ENCODE assay signal across 1 cellular context in the genomic region with DNA sequence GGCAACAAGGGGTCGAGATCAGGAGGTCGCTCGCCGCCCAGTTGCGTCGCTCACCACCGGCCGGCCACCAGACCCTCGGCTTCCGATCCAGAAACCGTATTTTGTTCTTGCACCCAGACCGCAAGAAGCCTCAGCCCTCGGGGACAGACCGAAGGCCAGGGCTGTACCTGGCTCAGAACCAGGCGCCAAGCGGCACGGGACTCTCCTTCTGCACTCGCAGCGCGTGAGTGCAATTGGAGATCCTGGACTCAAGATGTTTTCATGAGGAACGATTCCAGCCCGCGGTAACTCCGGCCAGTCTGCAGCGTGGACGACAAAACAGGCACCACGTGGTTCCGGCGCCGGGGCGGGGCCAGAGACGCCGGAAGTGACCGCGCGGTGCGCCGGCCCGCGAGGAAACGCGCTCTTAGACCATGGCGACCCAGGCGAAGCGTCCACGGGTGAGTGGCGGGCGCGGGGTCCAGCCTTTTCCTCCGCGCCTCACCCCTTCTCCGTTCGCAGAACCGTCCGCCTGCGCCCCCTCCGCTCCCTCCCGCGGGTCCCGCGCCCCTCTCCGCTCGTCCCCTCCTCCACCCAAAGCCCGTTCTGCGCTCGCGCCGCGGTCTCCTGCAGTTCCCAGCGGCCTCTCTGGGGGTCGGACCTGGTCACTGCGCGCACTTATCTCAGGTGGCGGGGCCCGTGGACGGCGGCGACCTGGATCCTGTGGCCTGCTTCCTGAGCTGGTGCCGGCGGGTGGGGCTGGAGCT.
TF ChIP-seq lines count a peak whose summit lies in the region.

A gene with protein sequence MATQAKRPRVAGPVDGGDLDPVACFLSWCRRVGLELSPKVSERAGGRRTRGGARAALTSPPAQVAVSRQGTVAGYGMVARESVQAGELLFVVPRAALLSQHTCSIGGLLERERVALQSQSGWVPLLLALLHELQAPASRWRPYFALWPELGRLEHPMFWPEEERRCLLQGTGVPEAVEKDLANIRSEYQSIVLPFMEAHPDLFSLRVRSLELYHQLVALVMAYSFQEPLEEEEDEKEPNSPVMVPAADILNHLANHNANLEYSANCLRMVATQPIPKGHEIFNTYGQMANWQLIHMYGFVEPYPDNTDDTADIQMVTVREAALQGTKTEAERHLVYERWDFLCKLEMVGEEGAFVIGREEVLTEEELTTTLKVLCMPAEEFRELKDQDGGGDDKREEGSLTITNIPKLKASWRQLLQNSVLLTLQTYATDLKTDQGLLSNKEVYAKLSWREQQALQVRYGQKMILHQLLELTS (plus strand): TSS at position 393 of the 746 bp plus-strand sequence. CDS start 21 bp downstream, at position 414.

TF ChIP-seq in K562, 482 proteins besides CTCF, POLR2A, EP300 and RAD21 (continued from another document and continues in another):
- TF ChIP-seq, protein P1, sequence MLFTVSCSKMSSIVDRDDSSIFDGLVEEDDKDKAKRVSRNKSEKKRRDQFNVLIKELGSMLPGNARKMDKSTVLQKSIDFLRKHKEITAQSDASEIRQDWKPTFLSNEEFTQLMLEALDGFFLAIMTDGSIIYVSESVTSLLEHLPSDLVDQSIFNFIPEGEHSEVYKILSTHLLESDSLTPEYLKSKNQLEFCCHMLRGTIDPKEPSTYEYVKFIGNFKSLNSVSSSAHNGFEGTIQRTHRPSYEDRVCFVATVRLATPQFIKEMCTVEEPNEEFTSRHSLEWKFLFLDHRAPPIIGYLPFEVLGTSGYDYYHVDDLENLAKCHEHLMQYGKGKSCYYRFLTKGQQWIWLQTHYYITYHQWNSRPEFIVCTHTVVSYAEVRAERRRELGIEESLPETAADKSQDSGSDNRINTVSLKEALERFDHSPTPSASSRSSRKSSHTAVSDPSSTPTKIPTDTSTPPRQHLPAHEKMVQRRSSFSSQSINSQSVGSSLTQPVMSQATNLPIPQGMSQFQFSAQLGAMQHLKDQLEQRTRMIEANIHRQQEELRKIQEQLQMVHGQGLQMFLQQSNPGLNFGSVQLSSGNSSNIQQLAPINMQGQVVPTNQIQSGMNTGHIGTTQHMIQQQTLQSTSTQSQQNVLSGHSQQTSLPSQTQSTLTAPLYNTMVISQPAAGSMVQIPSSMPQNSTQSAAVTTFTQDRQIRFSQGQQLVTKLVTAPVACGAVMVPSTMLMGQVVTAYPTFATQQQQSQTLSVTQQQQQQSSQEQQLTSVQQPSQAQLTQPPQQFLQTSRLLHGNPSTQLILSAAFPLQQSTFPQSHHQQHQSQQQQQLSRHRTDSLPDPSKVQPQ (CRISPR knock-in tag; IDR thresholded peaks at IDR 0.05; ENCODE audit: borderline replicate concordance): no peak
- TF ChIP-seq, protein P2, sequence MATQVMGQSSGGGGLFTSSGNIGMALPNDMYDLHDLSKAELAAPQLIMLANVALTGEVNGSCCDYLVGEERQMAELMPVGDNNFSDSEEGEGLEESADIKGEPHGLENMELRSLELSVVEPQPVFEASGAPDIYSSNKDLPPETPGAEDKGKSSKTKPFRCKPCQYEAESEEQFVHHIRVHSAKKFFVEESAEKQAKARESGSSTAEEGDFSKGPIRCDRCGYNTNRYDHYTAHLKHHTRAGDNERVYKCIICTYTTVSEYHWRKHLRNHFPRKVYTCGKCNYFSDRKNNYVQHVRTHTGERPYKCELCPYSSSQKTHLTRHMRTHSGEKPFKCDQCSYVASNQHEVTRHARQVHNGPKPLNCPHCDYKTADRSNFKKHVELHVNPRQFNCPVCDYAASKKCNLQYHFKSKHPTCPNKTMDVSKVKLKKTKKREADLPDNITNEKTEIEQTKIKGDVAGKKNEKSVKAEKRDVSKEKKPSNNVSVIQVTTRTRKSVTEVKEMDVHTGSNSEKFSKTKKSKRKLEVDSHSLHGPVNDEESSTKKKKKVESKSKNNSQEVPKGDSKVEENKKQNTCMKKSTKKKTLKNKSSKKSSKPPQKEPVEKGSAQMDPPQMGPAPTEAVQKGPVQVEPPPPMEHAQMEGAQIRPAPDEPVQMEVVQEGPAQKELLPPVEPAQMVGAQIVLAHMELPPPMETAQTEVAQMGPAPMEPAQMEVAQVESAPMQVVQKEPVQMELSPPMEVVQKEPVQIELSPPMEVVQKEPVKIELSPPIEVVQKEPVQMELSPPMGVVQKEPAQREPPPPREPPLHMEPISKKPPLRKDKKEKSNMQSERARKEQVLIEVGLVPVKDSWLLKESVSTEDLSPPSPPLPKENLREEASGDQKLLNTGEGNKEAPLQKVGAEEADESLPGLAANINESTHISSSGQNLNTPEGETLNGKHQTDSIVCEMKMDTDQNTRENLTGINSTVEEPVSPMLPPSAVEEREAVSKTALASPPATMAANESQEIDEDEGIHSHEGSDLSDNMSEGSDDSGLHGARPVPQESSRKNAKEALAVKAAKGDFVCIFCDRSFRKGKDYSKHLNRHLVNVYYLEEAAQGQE (CRISPR knock-in tag; IDR thresholded peaks at IDR 0.05; ENCODE audit: low read depth): 0 out of 2 replicates have a peak, but pooled peaks have one; percentile 14
- TF ChIP-seq ZNF717 (CRISPR knock-in tag; IDR thresholded peaks at IDR 0.05) (no peak), SIN3A (IDR thresholded peaks at IDR 0.05; ENCODE audit: borderline replicate concordance in 2 of 2, control insufficient read depth in 1 of 2, low read depth in 2 of 2, low read length in 2 of 2) (peak; percentile 92 to 94), ZNF239 (CRISPR knock-in tag; IDR thresholded peaks at IDR 0.05) (no peak), SRSF7 (optimal IDR thresholded peaks at IDR 0.05; ENCODE audit: low read depth, low read length) (no peak), PURB (CRISPR knock-in tag; IDR thresholded peaks at IDR 0.05; ENCODE audit: low read depth) (no peak), TGIF2 (CRISPR knock-in tag; IDR thresholded peaks at IDR 0.05) (peak; percentile 93), SREBF2 (CRISPR knock-in tag; IDR thresholded peaks at IDR 0.05) (peak; percentile 65; the same call in 1 of the 2 replicates), POLR2B (IDR thresholded peaks at IDR 0.05; ENCODE audit: low read depth, partially characterized antibody) (peak; percentile 61), HDGF (IDR thresholded peaks at IDR 0.05) (no peak), HNRNPK (IDR thresholded peaks at IDR 0.05; ENCODE audit: low read depth, low read length, poor library complexity, severe bottlenecking) (peak; percentile 39), ERF (CRISPR knock-in tag; IDR thresholded peaks at IDR 0.05) (no peak), MTA3 (IDR thresholded peaks at IDR 0.05; ENCODE audit: borderline replicate concordance) (no peak), KLF1 (tag; IDR thresholded peaks at IDR 0.05) (peak; percentile 63; the same call in 1 of the 2 replicates), STAG1 (CRISPR knock-in tag; IDR thresholded peaks at IDR 0.05; ENCODE audit: borderline replicate concordance) (0 out of 2 replicates have a peak, but pooled peaks have one; percentile 15), SRSF3 (IDR thresholded peaks at IDR 0.05; ENCODE audit: insufficient read depth, low read length) (no peak), STAT5B (CRISPR knock-in tag; IDR thresholded peaks at IDR 0.05) (no peak), CBFB (CRISPR knock-in tag; IDR thresholded peaks at IDR 0.05) (peak; percentile 93), ZNF668 (CRISPR knock-in tag; IDR thresholded peaks at IDR 0.05) (no peak), NR1H2 (CRISPR knock-in tag; IDR thresholded peaks at IDR 0.05) (no peak; the same call in 1 of the 2 replicates), PML (IDR thresholded peaks at IDR 0.05; ENCODE audit: low read length) (no peak), PPARD (CRISPR knock-in tag; IDR thresholded peaks at IDR 0.05) (no peak), TBP (optimal IDR thresholded peaks at IDR 0.05; ENCODE audit: low read depth, low read length) (peak; percentile 74), ZNF175 (CRISPR knock-in tag; IDR thresholded peaks at IDR 0.05; ENCODE audit: low read depth) (no peak), ZNF431 (CRISPR knock-in tag; IDR thresholded peaks at IDR 0.05) (peak; percentile 13; the same call in 1 of the 2 replicates)
- TF ChIP-seq, protein P3, sequence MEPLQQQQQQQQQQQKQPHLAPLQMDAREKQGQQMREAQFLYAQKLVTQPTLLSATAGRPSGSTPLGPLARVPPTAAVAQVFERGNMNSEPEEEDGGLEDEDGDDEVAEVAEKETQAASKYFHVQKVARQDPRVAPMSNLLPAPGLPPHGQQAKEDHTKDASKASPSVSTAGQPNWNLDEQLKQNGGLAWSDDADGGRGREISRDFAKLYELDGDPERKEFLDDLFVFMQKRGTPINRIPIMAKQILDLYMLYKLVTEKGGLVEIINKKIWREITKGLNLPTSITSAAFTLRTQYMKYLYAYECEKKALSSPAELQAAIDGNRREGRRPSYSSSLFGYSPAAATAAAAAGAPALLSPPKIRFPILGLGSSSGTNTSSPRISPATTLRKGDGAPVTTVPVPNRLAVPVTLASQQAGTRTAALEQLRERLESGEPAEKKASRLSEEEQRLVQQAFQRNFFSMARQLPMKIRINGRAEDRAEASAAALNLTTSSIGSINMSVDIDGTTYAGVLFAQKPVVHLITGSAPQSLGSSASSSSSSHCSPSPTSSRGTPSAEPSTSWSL (CRISPR knock-in tag; IDR thresholded peaks at IDR 0.05; ENCODE audit: borderline replicate concordance): no peak
- TF ChIP-seq, protein P4, sequence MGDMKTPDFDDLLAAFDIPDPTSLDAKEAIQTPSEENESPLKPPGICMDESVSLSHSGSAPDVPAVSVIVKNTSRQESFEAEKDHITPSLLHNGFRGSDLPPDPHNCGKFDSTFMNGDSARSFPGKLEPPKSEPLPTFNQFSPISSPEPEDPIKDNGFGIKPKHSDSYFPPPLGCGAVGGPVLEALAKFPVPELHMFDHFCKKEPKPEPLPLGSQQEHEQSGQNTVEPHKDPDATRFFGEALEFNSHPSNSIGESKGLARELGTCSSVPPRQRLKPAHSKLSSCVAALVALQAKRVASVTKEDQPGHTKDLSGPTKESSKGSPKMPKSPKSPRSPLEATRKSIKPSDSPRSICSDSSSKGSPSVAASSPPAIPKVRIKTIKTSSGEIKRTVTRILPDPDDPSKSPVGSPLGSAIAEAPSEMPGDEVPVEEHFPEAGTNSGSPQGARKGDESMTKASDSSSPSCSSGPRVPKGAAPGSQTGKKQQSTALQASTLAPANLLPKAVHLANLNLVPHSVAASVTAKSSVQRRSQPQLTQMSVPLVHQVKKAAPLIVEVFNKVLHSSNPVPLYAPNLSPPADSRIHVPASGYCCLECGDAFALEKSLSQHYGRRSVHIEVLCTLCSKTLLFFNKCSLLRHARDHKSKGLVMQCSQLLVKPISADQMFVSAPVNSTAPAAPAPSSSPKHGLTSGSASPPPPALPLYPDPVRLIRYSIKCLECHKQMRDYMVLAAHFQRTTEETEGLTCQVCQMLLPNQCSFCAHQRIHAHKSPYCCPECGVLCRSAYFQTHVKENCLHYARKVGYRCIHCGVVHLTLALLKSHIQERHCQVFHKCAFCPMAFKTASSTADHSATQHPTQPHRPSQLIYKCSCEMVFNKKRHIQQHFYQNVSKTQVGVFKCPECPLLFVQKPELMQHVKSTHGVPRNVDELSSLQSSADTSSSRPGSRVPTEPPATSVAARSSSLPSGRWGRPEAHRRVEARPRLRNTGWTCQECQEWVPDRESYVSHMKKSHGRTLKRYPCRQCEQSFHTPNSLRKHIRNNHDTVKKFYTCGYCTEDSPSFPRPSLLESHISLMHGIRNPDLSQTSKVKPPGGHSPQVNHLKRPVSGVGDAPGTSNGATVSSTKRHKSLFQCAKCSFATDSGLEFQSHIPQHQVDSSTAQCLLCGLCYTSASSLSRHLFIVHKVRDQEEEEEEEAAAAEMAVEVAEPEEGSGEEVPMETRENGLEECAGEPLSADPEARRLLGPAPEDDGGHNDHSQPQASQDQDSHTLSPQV (IDR thresholded peaks at IDR 0.05): peak; percentile 57
- TF ChIP-seq, protein P5, sequence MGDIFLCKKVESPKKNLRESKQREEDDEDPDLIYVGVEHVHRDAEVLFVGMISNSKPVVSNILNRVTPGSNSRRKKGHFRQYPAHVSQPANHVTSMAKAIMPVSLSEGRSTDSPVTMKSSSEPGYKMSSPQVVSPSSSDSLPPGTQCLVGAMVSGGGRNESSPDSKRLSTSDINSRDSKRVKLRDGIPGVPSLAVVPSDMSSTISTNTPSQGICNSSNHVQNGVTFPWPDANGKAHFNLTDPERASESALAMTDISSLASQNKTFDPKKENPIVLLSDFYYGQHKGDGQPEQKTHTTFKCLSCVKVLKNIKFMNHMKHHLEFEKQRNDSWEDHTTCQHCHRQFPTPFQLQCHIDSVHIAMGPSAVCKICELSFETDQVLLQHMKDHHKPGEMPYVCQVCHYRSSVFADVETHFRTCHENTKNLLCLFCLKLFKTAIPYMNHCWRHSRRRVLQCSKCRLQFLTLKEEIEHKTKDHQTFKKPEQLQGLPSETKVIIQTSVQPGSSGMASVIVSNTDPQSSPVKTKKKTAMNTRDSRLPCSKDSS (IDR thresholded peaks at IDR 0.05; ENCODE audit: low read depth, partially characterized antibody): no peak
- TF ChIP-seq, protein P6, sequence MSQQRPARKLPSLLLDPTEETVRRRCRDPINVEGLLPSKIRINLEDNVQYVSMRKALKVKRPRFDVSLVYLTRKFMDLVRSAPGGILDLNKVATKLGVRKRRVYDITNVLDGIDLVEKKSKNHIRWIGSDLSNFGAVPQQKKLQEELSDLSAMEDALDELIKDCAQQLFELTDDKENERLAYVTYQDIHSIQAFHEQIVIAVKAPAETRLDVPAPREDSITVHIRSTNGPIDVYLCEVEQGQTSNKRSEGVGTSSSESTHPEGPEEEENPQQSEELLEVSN (IDR thresholded peaks at IDR 0.05; ENCODE audit: borderline replicate concordance in 1 of 2, extremely low read depth in 1 of 2, insufficient read depth in 1 of 2, insufficient read length in 1 of 2, low read depth in 1 of 2, low read length in 1 of 2, poor library complexity in 1 of 2, severe bottlenecking in 1 of 2): peak; percentile 94 to 96
- TF ChIP-seq, protein P7, sequence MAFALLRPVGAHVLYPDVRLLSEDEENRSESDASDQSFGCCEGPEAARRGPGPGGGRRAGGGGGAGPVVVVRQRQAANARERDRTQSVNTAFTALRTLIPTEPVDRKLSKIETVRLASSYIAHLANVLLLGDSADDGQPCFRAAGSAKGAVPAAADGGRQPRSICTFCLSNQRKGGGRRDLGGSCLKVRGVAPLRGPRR (CRISPR knock-in tag; IDR thresholded peaks at IDR 0.05): no peak
- TF ChIP-seq, protein P8, sequence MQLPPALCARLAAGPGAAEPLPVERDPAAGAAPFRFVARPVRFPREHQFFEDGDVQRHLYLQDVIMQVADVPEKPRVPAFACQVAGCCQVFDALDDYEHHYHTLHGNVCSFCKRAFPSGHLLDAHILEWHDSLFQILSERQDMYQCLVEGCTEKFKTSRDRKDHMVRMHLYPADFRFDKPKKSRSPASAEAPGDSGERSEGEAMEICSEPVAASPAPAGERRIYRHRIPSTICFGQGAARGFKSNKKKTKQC (CRISPR knock-in tag; IDR thresholded peaks at IDR 0.05): no peak; the same call in 1 of the 2 replicates
- TF ChIP-seq, protein P9, sequence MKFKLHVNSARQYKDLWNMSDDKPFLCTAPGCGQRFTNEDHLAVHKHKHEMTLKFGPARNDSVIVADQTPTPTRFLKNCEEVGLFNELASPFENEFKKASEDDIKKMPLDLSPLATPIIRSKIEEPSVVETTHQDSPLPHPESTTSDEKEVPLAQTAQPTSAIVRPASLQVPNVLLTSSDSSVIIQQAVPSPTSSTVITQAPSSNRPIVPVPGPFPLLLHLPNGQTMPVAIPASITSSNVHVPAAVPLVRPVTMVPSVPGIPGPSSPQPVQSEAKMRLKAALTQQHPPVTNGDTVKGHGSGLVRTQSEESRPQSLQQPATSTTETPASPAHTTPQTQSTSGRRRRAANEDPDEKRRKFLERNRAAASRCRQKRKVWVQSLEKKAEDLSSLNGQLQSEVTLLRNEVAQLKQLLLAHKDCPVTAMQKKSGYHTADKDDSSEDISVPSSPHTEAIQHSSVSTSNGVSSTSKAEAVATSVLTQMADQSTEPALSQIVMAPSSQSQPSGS (CRISPR knock-in tag; IDR thresholded peaks at IDR 0.05): no peak
